ENCODE assay signal across 17 cellular contexts in the genomic region with DNA sequence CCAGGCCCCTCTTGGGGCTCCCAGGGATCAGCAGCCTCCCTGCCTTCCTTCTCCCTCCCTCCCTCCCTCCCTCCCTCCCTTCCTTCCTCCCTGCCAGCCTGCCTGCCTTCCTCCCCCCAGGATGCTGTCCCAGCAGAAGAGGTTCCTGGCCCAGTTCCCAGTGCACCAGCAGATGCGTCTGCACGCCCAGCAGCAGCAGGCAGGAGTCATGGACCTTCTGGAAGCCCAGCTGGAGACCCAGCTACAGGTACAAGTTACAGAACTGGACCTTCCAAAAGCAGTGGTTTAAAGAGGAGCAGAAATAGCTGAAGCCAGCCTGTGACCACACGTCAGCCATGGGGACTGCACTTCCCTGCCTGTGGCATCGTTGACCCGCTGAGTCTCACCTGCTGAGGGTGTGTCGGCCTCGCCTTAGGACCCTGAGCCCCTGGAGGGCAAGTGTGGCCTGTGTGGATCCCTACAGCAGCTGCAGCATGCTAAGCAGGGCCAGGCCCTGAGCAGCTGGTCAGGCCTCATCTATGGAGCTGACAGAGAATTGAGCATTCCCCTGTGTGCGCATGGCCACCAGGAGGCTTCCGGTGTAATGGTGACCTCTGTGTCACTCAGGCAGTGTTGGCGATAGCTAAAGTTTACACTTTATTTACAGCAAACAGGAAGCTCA.
A peak's percentile ranks its signal among the peaks of the same experiment; 100 is the strongest.
DNase-seq lines count a peak whose midpoint lies in the region; ATAC-seq and TF ChIP-seq lines count a peak whose summit lies in the region.
"Had no signal": no experiment of that assay in that cellular context is flagged by ENCODE, and none has a peak within 500 bp of the region (broad histone marks: within the 10 kb centered on the region; RNA-seq: fewer than 3 reads in every experiment).

No MANE protein-coding gene starts in this region.

- H3K27ac Mint-ChIP-seq in glutamatergic neuron (ENCODE audit: unreplicated experiment), result peak overlapping the region; percentile 59
- H3K27ac Mint-ChIP-seq in natural killer cell, result no peak overlapping the region
- H3K27ac Mint-ChIP-seq: activated naive CD8-positive, alpha-beta T cell had no signal

- TF ChIP-seq CTCF in RWPE1 (conservative IDR thresholded peaks at IDR 0.05; ENCODE audit: low read depth) (no peak), glutamatergic neuron (IDR thresholded peaks at IDR 0.05; ENCODE audit: partially characterized antibody, unreplicated experiment) (peak; percentile 46), natural killer cell (IDR thresholded peaks at IDR 0.05) (no peak)

- peaks cover 85% of the 10 kb centered on the region for H3K36me3 ChIP-seq in BLaER1

- H3K9me3 Mint-ChIP-seq in glutamatergic neuron (ENCODE audit: unreplicated experiment) (peaks cover 21% of the 10 kb centered on the region), natural killer cell (no peaks in the 10 kb centered on the region)
- H3K9me3 Mint-ChIP-seq: central memory CD8-positive, alpha-beta T cell had no signal

- intact Hi-C loops in natural killer cell (cut with micrococcal nuclease), result no loop called here

- H3K9ac ChIP-seq in BLaER1, result no peak overlapping the region

- no peak overlapping the region for H3K4me3 ChIP-seq in BLaER1
- H3K4me3 ChIP-seq: heart left ventricle, tibial artery had no signal

- no peaks in the 10 kb centered on the region for H3K27me3 ChIP-seq in BLaER1
- H3K27me3 ChIP-seq: heart left ventricle, tibial artery had no signal

- no peaks in the 10 kb centered on the region for H3K36me3 Mint-ChIP-seq in glutamatergic neuron (ENCODE audit: unreplicated experiment)
- no peaks in the 10 kb centered on the region for H3K36me3 Mint-ChIP-seq in natural killer cell
- H3K36me3 Mint-ChIP-seq: activated naive CD8-positive, alpha-beta T cell had no signal

- H3K4me1 ChIP-seq in BLaER1, result peaks cover 38% of the 10 kb centered on the region
- H3K4me1 ChIP-seq: heart left ventricle, tibial artery had no signal

- peak overlapping the region; percentile 54 for H3K4me2 ChIP-seq in BLaER1

- DNase-seq in LHCN-M2 (ENCODE audit: low read depth) (peak; percentile 46), RWPE1 (ENCODE audit: low spot score) (no peak), glutamatergic neuron (peak; percentile 59), natural killer cell (no peak), NK-92 (lab: John Stamatoyannopoulos, UW; ENCODE audit: unreplicated experiment) (no peak)
- DNase-seq: activated CD4-positive, alpha-beta T cell treated with anti-CD3 and anti-CD28 coated beads for 1 hour; activated CD8-positive, alpha-beta memory T cell treated with anti-CD3 and anti-CD28 coated beads, Interleukin-2, amount 50 U/mL, for 48 hours; Karpas-422; kidney glomerular epithelial cell; NCI-H187 treated with DMSO at 0.1 percent for 48 hours had no signal

- H3K27ac ChIP-seq in BLaER1 (peak overlapping the region; percentile 37; the same call in 1 of the 2 replicates), RWPE1 (peak overlapping the region; percentile 19; the same call in 1 of the 2 replicates)
- H3K27ac ChIP-seq: heart left ventricle, tibial artery had no signal

- H3K27me3 Mint-ChIP-seq in glutamatergic neuron (ENCODE audit: unreplicated experiment) (peaks cover 17% of the 10 kb centered on the region), natural killer cell (ENCODE audit: low read depth in 2 of 2) (no peaks in the 10 kb centered on the region)
- H3K27me3 Mint-ChIP-seq: activated naive CD8-positive, alpha-beta T cell; central memory CD8-positive, alpha-beta T cell had no signal

- peaks cover 11% of the 10 kb centered on the region for H3K4me1 Mint-ChIP-seq in glutamatergic neuron (ENCODE audit: low read depth, unreplicated experiment)
- H3K4me1 Mint-ChIP-seq in natural killer cell, result no peaks in the 10 kb centered on the region
- H3K4me1 Mint-ChIP-seq: central memory CD8-positive, alpha-beta T cell had no signal

- H4K20me1 ChIP-seq in BLaER1, result peaks cover 7% of the 10 kb centered on the region

- no peaks in the 10 kb centered on the region for H3K9me3 ChIP-seq in BLaER1

- CTCF ChIA-PET in RWPE1 (lab: Yijun Ruan, JAX), result interaction anchor here (0.5 kb wide), 2 partner anchors 190 to 360 kb away, joined by 3 to 5 read pairs; no protein-coding TSS in a partner anchor

- no peak for ATAC-seq in HG03045 (IDR thresholded peaks at IDR 0.05; ENCODE audit: unreplicated experiment)
- no peak for ATAC-seq in GM18867 (IDR thresholded peaks at IDR 0.05; ENCODE audit: unreplicated experiment)
- ATAC-seq in natural killer cell, result no peak
- ATAC-seq: heart left ventricle had no signal

- H3K4me3 Mint-ChIP-seq in glutamatergic neuron (ENCODE audit: unreplicated experiment), result no peak overlapping the region
- H3K4me3 Mint-ChIP-seq in natural killer cell, result no peak overlapping the region
- H3K4me3 Mint-ChIP-seq: activated naive CD8-positive, alpha-beta T cell; central memory CD8-positive, alpha-beta T cell had no signal

- POLR2A ChIA-PET in RWPE1 (lab: Yijun Ruan, JAX; ENCODE audit: low non-redundant PET), result no interaction called here

Comparison
In these comparisons a context has a peak if more than half of its experiments do, and no peak if none do; other contexts are left out.
1. DNase-seq: peak in LHCN-M2 (single experiment) and glutamatergic neuron (single experiment); none in RWPE1 (single experiment), natural killer cell (single experiment) and NK-92 (single experiment).